ENCODE assay signal across 18 cellular contexts in the genomic region with DNA sequence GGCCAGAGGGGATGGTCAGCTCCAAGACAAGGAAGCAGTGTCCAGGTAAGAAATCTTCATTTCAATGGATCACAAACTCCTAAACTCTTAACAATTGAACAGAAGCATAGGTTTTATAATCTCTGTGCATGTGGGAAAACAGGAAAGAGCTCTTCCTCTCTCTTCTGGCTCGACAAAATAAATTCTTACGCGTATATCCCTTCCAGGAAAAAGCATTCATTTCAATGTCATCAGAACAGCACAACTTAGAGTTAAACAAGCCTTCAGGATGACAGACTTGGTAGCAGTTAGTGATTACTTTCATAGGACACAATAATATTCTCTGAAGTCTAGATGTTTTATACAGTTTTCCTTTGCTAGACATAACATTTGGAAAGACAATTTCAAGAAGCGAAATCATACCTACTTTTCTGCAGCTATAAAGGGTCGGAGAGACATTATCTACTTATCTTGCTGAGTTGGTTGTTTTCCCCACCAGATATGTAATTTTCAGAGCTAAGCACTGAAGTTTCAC. TPM values are rescaled to one million over a fixed set of nuclear protein-coding genes. Genes with fewer than 3 reads are reported as not detected.
DNase-seq lines count a peak whose midpoint lies in the region; ATAC-seq and TF ChIP-seq lines count a peak whose summit lies in the region.
"Had no signal": no experiment of that assay in that cellular context is flagged by ENCODE, and none has a peak within 500 bp of the region (broad histone marks: within the 10 kb centered on the region; RNA-seq: fewer than 3 reads in every experiment).

No MANE protein-coding gene starts in this region.

- peaks cover 4% of the 10 kb centered on the region for H3K9me3 Mint-ChIP-seq in activated CD8-positive, alpha-beta memory T cell treated with anti-CD3 and anti-CD28 coated beads, Interleukin-2, amount 10 ng/mL, durations not matched to agents 7 days and 5 days (ENCODE audit: low read depth)
- no peaks in the 10 kb centered on the region for H3K9me3 Mint-ChIP-seq in activated naive CD8-positive, alpha-beta T cell treated with anti-CD3 and anti-CD28 coated beads, Interleukin-2, amount 50 U/mL, for 24 hours
- no peaks in the 10 kb centered on the region for H3K9me3 Mint-ChIP-seq in stimulated activated memory B cell treated with anti-CD40 and anti-IgM and Interleukin-4, amounts not matched to agents 10 μg/mL and 1 μg/mL and 100 μg/mL, for 72 hours

- peaks cover 25% of the 10 kb centered on the region for H3K36me3 Mint-ChIP-seq in activated CD8-positive, alpha-beta memory T cell treated with anti-CD3 and anti-CD28 coated beads, Interleukin-2, amount 10 ng/mL, durations not matched to agents 7 days and 5 days
- H3K36me3 Mint-ChIP-seq in activated naive CD8-positive, alpha-beta T cell treated with anti-CD3 and anti-CD28 coated beads, Interleukin-2, amount 50 U/mL, for 24 hours (ENCODE audit: low read depth) = no peaks in the 10 kb centered on the region
- H3K36me3 Mint-ChIP-seq in stimulated activated memory B cell treated with anti-CD40 and anti-IgM and Interleukin-4, amounts not matched to agents 10 μg/mL and 1 μg/mL and 100 μg/mL, for 72 hours = no peaks in the 10 kb centered on the region

- H3K4me1 Mint-ChIP-seq in activated CD8-positive, alpha-beta memory T cell treated with anti-CD3 and anti-CD28 coated beads, Interleukin-2, amount 10 ng/mL, durations not matched to agents 7 days and 5 days = peaks cover 71% of the 10 kb centered on the region
- H3K4me1 Mint-ChIP-seq in activated naive CD8-positive, alpha-beta T cell treated with anti-CD3 and anti-CD28 coated beads, Interleukin-2, amount 50 U/mL, for 24 hours = peaks cover 73% of the 10 kb centered on the region
- peaks cover 11% of the 10 kb centered on the region for H3K4me1 Mint-ChIP-seq in stimulated activated memory B cell treated with anti-CD40 and anti-IgM and Interleukin-4, amounts not matched to agents 10 μg/mL and 1 μg/mL and 100 μg/mL, for 72 hours

- ATAC-seq in activated CD8-positive, alpha-beta memory T cell treated with anti-CD3 and anti-CD28 coated beads, Interleukin-2, amount 10 ng/mL, durations not matched to agents 7 days and 5 days = no peak
- ATAC-seq in activated naive CD8-positive, alpha-beta T cell treated with anti-CD3 and anti-CD28 coated beads, Interleukin-2, amount 50 U/mL, for 24 hours = no peak
- ATAC-seq in stimulated activated memory B cell treated with anti-CD40 and anti-IgM and Interleukin-4, amounts not matched to agents 10 μg/mL and 1 μg/mL and 100 μg/mL, for 72 hours = no peak
- no peak for ATAC-seq in body of pancreas
- no peak for ATAC-seq in GM18519 (IDR thresholded peaks at IDR 0.05; ENCODE audit: low FRiP score, unreplicated experiment)

- no peak for DNase-seq in activated CD8-positive, alpha-beta memory T cell treated with anti-CD3 and anti-CD28 coated beads, Interleukin-2, amount 10 ng/mL, durations not matched to agents 7 days and 5 days
- DNase-seq in activated CD8-positive, alpha-beta memory T cell treated with anti-CD3 and anti-CD28 coated beads, Interleukin-2, amount 50 U/mL, for 4 hours = no peak
- no peak for DNase-seq in activated naive CD8-positive, alpha-beta T cell treated with anti-CD3 and anti-CD28 coated beads, Interleukin-2, amount 50 U/mL, for 24 hours
- no peak for DNase-seq in body of pancreas
- DNase-seq: activated CD4-positive, alpha-beta T cell treated with anti-CD3 and anti-CD28 coated beads, Interleukin-2, amount 50 U/mL, for 48 hours; hippocampal formation; NCI-H187 treated with DMSO at 0.1 percent for 48 hours; NCI-H524 treated with DMSO at 0.1 percent for 48 hours had no signal

- H3K27ac Mint-ChIP-seq in activated CD8-positive, alpha-beta memory T cell treated with anti-CD3 and anti-CD28 coated beads, Interleukin-2, amount 10 ng/mL, durations not matched to agents 7 days and 5 days = peak overlapping the region; percentile 98
- peak overlapping the region; percentile 84 for H3K27ac Mint-ChIP-seq in activated naive CD8-positive, alpha-beta T cell treated with anti-CD3 and anti-CD28 coated beads, Interleukin-2, amount 50 U/mL, for 24 hours
- no peak overlapping the region for H3K27ac Mint-ChIP-seq in stimulated activated memory B cell treated with anti-CD40 and anti-IgM and Interleukin-4, amounts not matched to agents 10 μg/mL and 1 μg/mL and 100 μg/mL, for 72 hours

- no peak for TF ChIP-seq CTCF in body of pancreas (IDR thresholded peaks at IDR 0.05)

- peaks cover 0 to 6% of the 10 kb centered on the region in 2 donors for H3K27me3 ChIP-seq in body of pancreas
- H3K27me3 ChIP-seq: SJSA1 had no signal

- H3K27ac ChIP-seq in KOPT-K1 (ENCODE audit: low read depth, low read length, poor library complexity, severe bottlenecking) (peak overlapping the region; percentile 99), skin epidermis (peak overlapping the region in 19 of 21 experiments; percentile 7 to 96 (median 65)), body of pancreas (no peak overlapping the region)
- H3K27ac ChIP-seq: SJSA1 had no signal

- intact Hi-C loops in body of pancreas (cut with DNase I) = no loop called here

- H3K36me3 ChIP-seq in KOPT-K1 (ENCODE audit: insufficient read depth, low read length) (no peaks in the 10 kb centered on the region), body of pancreas (replicated peaks in 1 of 2; ENCODE audit: insufficient read depth in 1 of 2, low read depth in 2 of 2) (no peaks in the 10 kb centered on the region)
- H3K36me3 ChIP-seq: SJSA1 had no signal

- TF ChIP-seq POLR2A in body of pancreas (IDR thresholded peaks at IDR 0.05) = no peak

- CTCF ChIA-PET in activated CD8-positive, alpha-beta memory T cell treated with anti-CD3 and anti-CD28 coated beads, Interleukin-2, amount 10 ng/mL, durations not matched to agents 7 days and 5 days (lab: Charles Lee) = interaction anchor here (0.7 to 5.7 kb wide), 17 partner anchors 8 to 551 kb away, joined by 3 to 58 read pairs (median 5); partner anchors contain the start of genes SLFN12L and SLFN5

- 73 to 75% methylated on average over 5 of the region's 5 CpGs for whole genome bisulfite sequencing in body of pancreas, 2 donors

- no peaks in the 10 kb centered on the region for H3K4me1 ChIP-seq in body of pancreas
- H3K4me1 ChIP-seq: SJSA1 had no signal

- peak overlapping the region; percentile 70 for H3K4me3 Mint-ChIP-seq in activated CD8-positive, alpha-beta memory T cell treated with anti-CD3 and anti-CD28 coated beads, Interleukin-2, amount 10 ng/mL, durations not matched to agents 7 days and 5 days
- H3K4me3 Mint-ChIP-seq in activated naive CD8-positive, alpha-beta T cell treated with anti-CD3 and anti-CD28 coated beads, Interleukin-2, amount 50 U/mL, for 24 hours = peak overlapping the region; percentile 65
- H3K4me3 Mint-ChIP-seq in stimulated activated memory B cell treated with anti-CD40 and anti-IgM and Interleukin-4, amounts not matched to agents 10 μg/mL and 1 μg/mL and 100 μg/mL, for 72 hours = no peak overlapping the region

- H3K4me3 ChIP-seq in skin epidermis (no peak overlapping the region), body of pancreas (no peak overlapping the region)
- H3K4me3 ChIP-seq: SJSA1 had no signal

- H3K27me3 Mint-ChIP-seq in activated CD8-positive, alpha-beta memory T cell treated with anti-CD3 and anti-CD28 coated beads, Interleukin-2, amount 10 ng/mL, durations not matched to agents 7 days and 5 days = no peaks in the 10 kb centered on the region
- no peaks in the 10 kb centered on the region for H3K27me3 Mint-ChIP-seq in activated naive CD8-positive, alpha-beta T cell treated with anti-CD3 and anti-CD28 coated beads, Interleukin-2, amount 50 U/mL, for 24 hours
- peaks cover 33% of the 10 kb centered on the region for H3K27me3 Mint-ChIP-seq in stimulated activated memory B cell treated with anti-CD40 and anti-IgM and Interleukin-4, amounts not matched to agents 10 μg/mL and 1 μg/mL and 100 μg/mL, for 72 hours

- peaks cover 9% of the 10 kb centered on the region for H3K9me3 ChIP-seq in KOPT-K1 (ENCODE audit: insufficient read depth, low read length, poor library complexity, severe bottlenecking)
- no peaks in the 10 kb centered on the region for H3K9me3 ChIP-seq in body of pancreas
- H3K9me3 ChIP-seq: SJSA1 had no signal

RNA-seq across cellular contexts. Expression of gene SLC35G3, which starts 19.3 kb away (rescaled TPM):
- not detected for total RNA-seq in activated CD8-positive, alpha-beta memory T cell treated with anti-CD3 and anti-CD28 coated beads, Interleukin-2, amount 10 ng/mL, durations not matched to agents 7 days and 5 days
- total RNA-seq in body of pancreas = not detected
- total RNA-seq: bronchial epithelial cell, Daoy, fibroblast of lung, osteocyte, SJSA1, ureter had no signal

RNA-seq across cellular contexts. Expression of gene SLFN5, which starts 29.4 kb away (rescaled TPM):
- 100 to 1,000 TPM; 158 to 193 TPM for total RNA-seq in activated CD8-positive, alpha-beta memory T cell treated with anti-CD3 and anti-CD28 coated beads, Interleukin-2, amount 10 ng/mL, durations not matched to agents 7 days and 5 days
- 1 to 10 TPM; 7.8 to 8.9 TPM for total RNA-seq in body of pancreas

Comparison
In these comparisons a context has a peak if more than half of its experiments do, and no peak if none do; other contexts are left out.
1. H3K27ac ChIP-seq: peak in KOPT-K1 (single experiment) and skin epidermis (19 of 21); none in body of pancreas (0 of 4).
2. RNA of gene SLFN5, which starts 29.4 kb away (total RNA-seq): 158 to 193 TPM in activated CD8-positive, alpha-beta memory T cell treated with anti-CD3 and anti-CD28 coated beads, Interleukin-2, amount 10 ng/mL, durations not matched to agents 7 days and 5 days; 7.8 to 8.9 TPM in body of pancreas; every median in the first group is over 10 times any median in the second.